Comparison of ENCODE assay signal across 1 cellular context in the genomic region with DNA sequence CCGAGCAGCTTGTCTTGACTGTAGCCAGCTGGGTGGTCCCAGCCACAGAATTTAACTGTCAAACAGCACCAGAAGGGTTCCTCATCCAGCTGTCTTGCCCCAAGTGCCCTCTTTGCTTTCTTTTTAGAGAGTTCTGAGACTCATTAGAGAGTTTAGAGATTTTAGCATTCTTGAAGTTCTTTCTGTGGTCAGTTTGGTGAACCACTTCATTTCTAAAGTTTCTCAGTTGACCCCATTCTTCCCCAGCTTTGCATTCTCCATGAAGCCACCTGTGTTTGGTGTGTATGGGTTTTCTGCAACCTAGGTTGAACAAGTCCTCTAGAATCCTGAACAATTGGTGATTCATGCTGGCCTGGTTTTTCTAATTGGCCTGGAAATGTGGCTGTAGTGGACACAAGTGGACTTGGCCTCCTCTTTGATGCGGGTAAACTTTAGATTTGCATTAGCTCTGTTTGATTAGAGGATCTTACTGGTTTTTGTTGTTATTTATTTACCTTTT.
TF ChIP-seq lines count a peak whose summit lies in the region.

No MANE protein-coding gene starts in this region.

TF ChIP-seq in SK-N-SH, 30 proteins besides CTCF, POLR2A, EP300 and RAD21 (continued from another document):
- TF ChIP-seq PBX3 (IDR thresholded peaks at IDR 0.05), result no peak
- TF ChIP-seq NRF1 (IDR thresholded peaks at IDR 0.05; ENCODE audit: low read depth, low read length), result no peak
- TF ChIP-seq RXRA (IDR thresholded peaks at IDR 0.05; ENCODE audit: borderline replicate concordance, low read depth), result peak; percentile 37; the same call in 1 of the 2 replicates
- TF ChIP-seq JUND (IDR thresholded peaks at IDR 0.05), result peak; percentile 20; the same call in 1 of the 2 replicates
- no peak for TF ChIP-seq NFIC (IDR thresholded peaks at IDR 0.05; ENCODE audit: borderline replicate concordance)
- TF ChIP-seq, protein P1, sequence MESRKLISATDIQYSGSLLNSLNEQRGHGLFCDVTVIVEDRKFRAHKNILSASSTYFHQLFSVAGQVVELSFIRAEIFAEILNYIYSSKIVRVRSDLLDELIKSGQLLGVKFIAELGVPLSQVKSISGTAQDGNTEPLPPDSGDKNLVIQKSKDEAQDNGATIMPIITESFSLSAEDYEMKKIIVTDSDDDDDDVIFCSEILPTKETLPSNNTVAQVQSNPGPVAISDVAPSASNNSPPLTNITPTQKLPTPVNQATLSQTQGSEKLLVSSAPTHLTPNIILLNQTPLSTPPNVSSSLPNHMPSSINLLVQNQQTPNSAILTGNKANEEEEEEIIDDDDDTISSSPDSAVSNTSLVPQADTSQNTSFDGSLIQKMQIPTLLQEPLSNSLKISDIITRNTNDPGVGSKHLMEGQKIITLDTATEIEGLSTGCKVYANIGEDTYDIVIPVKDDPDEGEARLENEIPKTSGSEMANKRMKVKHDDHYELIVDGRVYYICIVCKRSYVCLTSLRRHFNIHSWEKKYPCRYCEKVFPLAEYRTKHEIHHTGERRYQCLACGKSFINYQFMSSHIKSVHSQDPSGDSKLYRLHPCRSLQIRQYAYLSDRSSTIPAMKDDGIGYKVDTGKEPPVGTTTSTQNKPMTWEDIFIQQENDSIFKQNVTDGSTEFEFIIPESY (IDR thresholded peaks at IDR 0.05; ENCODE audit: borderline replicate concordance, low read depth), result no peak
- no peak for TF ChIP-seq POLR2AphosphoS5 (IDR thresholded peaks at IDR 0.05; ENCODE audit: low read depth, low read length)
